In the genomic region with DNA sequence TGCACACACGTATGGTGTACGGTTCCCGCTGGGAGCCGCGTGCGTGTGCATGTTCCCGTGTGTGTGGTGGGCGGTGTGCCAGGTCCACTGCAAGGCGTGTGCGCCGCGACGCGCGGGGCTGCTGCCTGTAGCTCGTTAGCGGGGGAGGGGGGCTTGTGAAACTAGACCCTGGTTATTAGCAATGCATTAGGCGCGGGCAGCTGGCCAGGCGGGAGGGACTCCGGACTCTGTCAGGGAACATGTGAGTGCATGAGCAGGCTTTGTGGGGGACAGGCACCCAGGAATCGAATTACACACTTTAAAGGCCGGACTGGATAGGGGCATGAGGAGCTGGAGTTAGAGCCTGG, we compare ENCODE assay signal across 18 cellular contexts. TPM values are rescaled to one million over a fixed set of nuclear protein-coding genes. Genes with fewer than 3 reads are reported as not detected.
A peak's percentile ranks its signal among the peaks of the same experiment; 100 is the strongest.
DNase-seq lines count a peak whose midpoint lies in the region; ATAC-seq, FAIRE-seq and TF ChIP-seq lines count a peak whose summit lies in the region.
"Had no signal": no experiment of that assay in that cellular context is flagged by ENCODE, and none has a peak within 500 bp of the region (broad histone marks: within the 10 kb centered on the region; RNA-seq: fewer than 3 reads in every experiment).

No MANE protein-coding gene starts in this region.

- FAIRE-seq in kidney (lab: Jason Lieb, UNC): no peak

- intact Hi-C loops in kidney (cut with DNase I): no loop called here
- intact Hi-C loops in activated naive CD4-positive, alpha-beta T cell treated with anti-CD3 and anti-CD28 coated beads for 36 hours (cut with micrococcal nuclease): no loop called here

- no peaks in the 10 kb centered on the region for H3K4me1 Mint-ChIP-seq in activated naive CD4-positive, alpha-beta T cell treated with anti-CD3 and anti-CD28 coated beads for 36 hours (ENCODE audit: low read depth)
- H3K4me1 Mint-ChIP-seq: naive thymus-derived CD8-positive, alpha-beta T cell had no signal

- TF ChIP-seq CTCF in kidney (IDR thresholded peaks at IDR 0.05; ENCODE audit: borderline replicate concordance, extremely low read depth, insufficient read depth): no peak

- H3K4me3 ChIP-seq in kidney (ENCODE audit: low read length in 2 of 2) (no peak overlapping the region), skeletal muscle tissue (ENCODE audit: low read length in 3 of 3) (no peak overlapping the region)
- H3K4me3 ChIP-seq: gastroesophageal sphincter had no signal

- DNase-seq in NCI-H345 (lab: John Stamatoyannopoulos, UW) (peak; percentile 30), NCI-H345 treated with DMSO at 0.1 percent for 48 hours (lab: John Stamatoyannopoulos, UW; ENCODE audit: unreplicated experiment) (no peak), NCI-H2227 treated with DMSO at 0.1 percent for 48 hours (lab: John Stamatoyannopoulos, UW) (peak; percentile 22), kidney (peak; percentile 72), erythroblast (lab: John Stamatoyannopoulos, UW) (no peak)
- DNase-seq in activated naive CD4-positive, alpha-beta T cell treated with anti-CD3 and anti-CD28 coated beads for 36 hours: no peak
- DNase-seq: activated naive CD4-positive, alpha-beta T cell; caudate nucleus; NCI-H2029 treated with DMSO at 0.1 percent for 48 hours had no signal

- H3K9me3 ChIP-seq in kidney (ENCODE audit: control insufficient read depth in 1 of 2, low read length in 2 of 2) (no peaks in the 10 kb centered on the region), skeletal muscle tissue (ENCODE audit: control insufficient read depth in 3 of 3, low read length in 3 of 3) (no peaks in the 10 kb centered on the region)
- H3K9me3 ChIP-seq: Caco-2, gastroesophageal sphincter had no signal

- CTCF ChIA-PET in activated naive CD4-positive, alpha-beta T cell treated with anti-CD3 and anti-CD28 coated beads for 36 hours (lab: Charles Lee): interaction anchor here (1.1 to 1.2 kb wide), 2 partner anchors 37 to 49 kb away, joined by 3 to 4 read pairs; no protein-coding TSS in a partner anchor

- H3K4me1 ChIP-seq in kidney (ENCODE audit: control insufficient read depth in 1 of 2, insufficient read depth in 1 of 2, low read depth in 1 of 2, low read length in 2 of 2) (peaks cover 10 to 14% of the 10 kb centered on the region in 2 donors), skeletal muscle tissue (ENCODE audit: control insufficient read depth in 3 of 3, insufficient read depth in 3 of 3, low read length in 3 of 3) (peaks cover 36 to 49% (median 48%) of the 10 kb centered on the region in 3 donors)
- H3K4me1 ChIP-seq: Caco-2 had no signal

- no peak for ATAC-seq in GM19351 (IDR thresholded peaks at IDR 0.05; ENCODE audit: unreplicated experiment)
- ATAC-seq: gastroesophageal sphincter; naive thymus-derived CD8-positive, alpha-beta T cell had no signal

- H3K4me3 Mint-ChIP-seq in activated naive CD4-positive, alpha-beta T cell treated with anti-CD3 and anti-CD28 coated beads for 36 hours: no peak overlapping the region
- H3K4me3 Mint-ChIP-seq: naive thymus-derived CD8-positive, alpha-beta T cell had no signal

- no peaks in the 10 kb centered on the region for H3K9me3 Mint-ChIP-seq in activated naive CD4-positive, alpha-beta T cell treated with anti-CD3 and anti-CD28 coated beads for 36 hours
- H3K9me3 Mint-ChIP-seq: naive thymus-derived CD8-positive, alpha-beta T cell had no signal

- H3K36me3 Mint-ChIP-seq in activated naive CD4-positive, alpha-beta T cell treated with anti-CD3 and anti-CD28 coated beads for 36 hours (ENCODE audit: low read depth): no peaks in the 10 kb centered on the region
- H3K36me3 Mint-ChIP-seq: naive thymus-derived CD8-positive, alpha-beta T cell had no signal

- H3K27me3 Mint-ChIP-seq in activated naive CD4-positive, alpha-beta T cell treated with anti-CD3 and anti-CD28 coated beads for 36 hours (ENCODE audit: low read depth): peaks cover 18% of the 10 kb centered on the region

- H3K9ac ChIP-seq in kidney (ENCODE audit: low read length in 2 of 2): no peak overlapping the region
- peak overlapping the region in 2 of 3 donors; percentile 23 to 33 for H3K9ac ChIP-seq in skeletal muscle tissue (ENCODE audit: low read depth in 1 of 3, low read length in 3 of 3)
- H3K9ac ChIP-seq: KMS-11 had no signal

- no peak for TF ChIP-seq POLR2A in erythroblast (IDR thresholded peaks at IDR 0.05; ENCODE audit: low read length)

- peaks cover 0 to 4% (median 2%) of the 10 kb centered on the region in 3 donors for H3K27me3 ChIP-seq in skeletal muscle tissue (ENCODE audit: control insufficient read depth in 3 of 3, insufficient read depth in 3 of 3, low read length in 3 of 3)

- H3K27ac Mint-ChIP-seq in activated naive CD4-positive, alpha-beta T cell treated with anti-CD3 and anti-CD28 coated beads for 36 hours: no peak overlapping the region

- H3K27ac ChIP-seq in kidney (ENCODE audit: low read depth in 2 of 2, low read length in 2 of 2) (no peak overlapping the region), skeletal muscle tissue (ENCODE audit: low read depth, low read length) (peak overlapping the region; percentile 5)
- H3K27ac ChIP-seq: gastroesophageal sphincter, KMS-11, VCaP had no signal

- H3K36me3 ChIP-seq in kidney (ENCODE audit: control insufficient read depth in 1 of 2, insufficient read depth in 2 of 2, low read length in 2 of 2) (no peaks in the 10 kb centered on the region), skeletal muscle tissue (ENCODE audit: control insufficient read depth in 3 of 3, insufficient read depth in 3 of 3, low read length in 3 of 3) (peaks cover 0 to 11% (median 2%) of the 10 kb centered on the region in 3 donors)
- H3K36me3 ChIP-seq: gastroesophageal sphincter had no signal

RNA-seq across cellular contexts. Expression of a gene that starts 32.2 kb away (rescaled TPM):
- total RNA-seq in kidney (0.22 TPM), skeletal muscle tissue (4.2 TPM)
- 2.7 TPM for polyA plus RNA-seq in kidney (ENCODE audit: insufficient read depth, low read depth, low replicate concordance)
- under 1 TPM; 0.19 to 0.27 TPM for total RNA-seq in activated naive CD4-positive, alpha-beta T cell treated with anti-CD3 and anti-CD28 coated beads for 36 hours

RNA-seq across cellular contexts. Expression of a gene that starts 34.5 kb away (rescaled TPM):
- total RNA-seq in kidney (3.7 TPM), skeletal muscle tissue (3.1 TPM)
- 1.7 TPM for polyA plus RNA-seq in kidney (ENCODE audit: insufficient read depth, low read depth, low replicate concordance)
- not detected for total RNA-seq in activated naive CD4-positive, alpha-beta T cell treated with anti-CD3 and anti-CD28 coated beads for 36 hours
- total RNA-seq: activated CD8-positive, alpha-beta memory T cell treated with anti-CD3 and anti-CD28 coated beads for 36 hours; naive thymus-derived CD8-positive, alpha-beta T cell; OCI-LY7 had no signal
- polyA plus RNA-seq: naive thymus-derived CD8-positive, alpha-beta T cell had no signal

RNA-seq across cellular contexts. Expression of a gene that starts 56.9 kb away (rescaled TPM):
- total RNA-seq in kidney (21.9 TPM), skeletal muscle tissue (25.6 TPM)
- 73.8 TPM for polyA plus RNA-seq in kidney (ENCODE audit: insufficient read depth, low read depth, low replicate concordance)
- total RNA-seq in activated naive CD4-positive, alpha-beta T cell treated with anti-CD3 and anti-CD28 coated beads for 36 hours: 10 to 100 TPM; 25.7 to 27.0 TPM

Comparison
In these comparisons a context has a peak if more than half of its experiments do, and no peak if none do; other contexts are left out.
1. DNase-seq: peak in NCI-H345 (single experiment), NCI-H2227 treated with DMSO at 0.1 percent for 48 hours (single experiment) and kidney (single experiment); none in NCI-H345 treated with DMSO at 0.1 percent for 48 hours (single experiment), erythroblast (0 of 2) and activated naive CD4-positive, alpha-beta T cell treated with anti-CD3 and anti-CD28 coated beads for 36 hours (single experiment).
2. H3K9ac ChIP-seq: peak in skeletal muscle tissue (2 of 3); none in kidney (0 of 2).